8 cellular contexts compared by ENCODE assay signal in genomic region chr12:53626702-53627169, GRCh38. TPM values are rescaled to one million over a fixed set of nuclear protein-coding genes. Genes with fewer than 3 reads are reported as not detected.
DNase-seq lines count a peak whose midpoint lies in the region; ATAC-seq, FAIRE-seq and TF ChIP-seq lines count a peak whose summit lies in the region.

No MANE protein-coding gene starts in this region.

- H3K27me3 ChIP-seq in CD4-positive, alpha-beta memory T cell (ENCODE audit: insufficient read depth, low read length): no peaks in the 10 kb centered on the region
- H3K27me3 ChIP-seq in SJSA1 (replicated peaks): no peaks in the 10 kb centered on the region

- H3K4me1 Mint-ChIP-seq in CD4-positive, alpha-beta memory T cell: peaks cover 31 to 51% (median 41%) of the 10 kb centered on the region in 4 donors
- H3K4me1 Mint-ChIP-seq in stimulated activated memory B cell treated with anti-CD40 and anti-IgM and Interleukin-4, amounts not matched to agents 10 μg/mL and 1 μg/mL and 100 μg/mL, for 72 hours: peaks cover 35% of the 10 kb centered on the region

- POLR2A ChIA-PET in CD4-positive, alpha-beta memory T cell (lab: Charles Lee; ENCODE audit: partially characterized antibody): interaction anchor here (0.6 to 5.9 kb wide), 7 partner anchors 11 to 1806 kb away, joined by 3 to 38 read pairs (median 3); partner anchors contain the start of genes ATP5MC2, SP1 and TARBP2

- no peak for TF ChIP-seq POLR2A in H54 (IDR thresholded peaks at IDR 0.05; ENCODE audit: low read depth, low read length)

- peak; percentile 6 for ATAC-seq in GM19463 (IDR thresholded peaks at IDR 0.05; ENCODE audit: unreplicated experiment)
- ATAC-seq in stimulated activated memory B cell treated with anti-CD40 and anti-IgM and Interleukin-4, amounts not matched to agents 10 μg/mL and 1 μg/mL and 100 μg/mL, for 72 hours: no peak

- H3K36me3 ChIP-seq in CD4-positive, alpha-beta memory T cell (ENCODE audit: insufficient read depth, low read length): no peaks in the 10 kb centered on the region
- H3K36me3 ChIP-seq in SJSA1: no peaks in the 10 kb centered on the region

- H3K27ac ChIP-seq in CD4-positive, alpha-beta memory T cell (ENCODE audit: low read depth, low read length): peak overlapping the region; percentile 83
- no peak overlapping the region for H3K27ac ChIP-seq in SJSA1

- H3K4me3 Mint-ChIP-seq in CD4-positive, alpha-beta memory T cell: peak overlapping the region; percentile 98 to 99 (median 98)
- H3K4me3 Mint-ChIP-seq in stimulated activated memory B cell treated with anti-CD40 and anti-IgM and Interleukin-4, amounts not matched to agents 10 μg/mL and 1 μg/mL and 100 μg/mL, for 72 hours: peak overlapping the region; percentile 96

- peaks cover 0 to 2% (median 0%) of the 10 kb centered on the region in 8 donors for H3K9me3 Mint-ChIP-seq in CD4-positive, alpha-beta memory T cell
- H3K9me3 Mint-ChIP-seq in stimulated activated memory B cell treated with anti-CD40 and anti-IgM and Interleukin-4, amounts not matched to agents 10 μg/mL and 1 μg/mL and 100 μg/mL, for 72 hours: no peaks in the 10 kb centered on the region

- intact Hi-C loops in CD4-positive, alpha-beta memory T cell (cut with micrococcal nuclease): loop anchor here (1.0 kb wide), 4 partner anchors 50 to 620 kb away; partner anchors contain the start of genes ATP5MC2, CALCOCO1, EIF4B and TARBP2

- H3K4me1 ChIP-seq in CD4-positive, alpha-beta memory T cell (ENCODE audit: insufficient read depth, low read length): peaks cover 37% of the 10 kb centered on the region
- peaks cover 18% of the 10 kb centered on the region; the same call in 1 of the 2 replicates for H3K4me1 ChIP-seq in SJSA1 (replicated peaks)

- no peak for FAIRE-seq in H54 (lab: Jason Lieb, UNC)

- peak overlapping the region; percentile 84 to 96 for H3K4me3 ChIP-seq in CD4-positive, alpha-beta memory T cell (ENCODE audit: low read length in 2 of 2)
- peak overlapping the region; percentile 57 for H3K4me3 ChIP-seq in SJSA1
- peak overlapping the region; percentile 85 to 99 for H3K4me3 ChIP-seq in foreskin fibroblast (ENCODE audit: low read depth in 1 of 2, low read length in 2 of 2)

- H3K27me3 Mint-ChIP-seq in CD4-positive, alpha-beta memory T cell: no peaks in the 10 kb centered on the region
- no peaks in the 10 kb centered on the region for H3K27me3 Mint-ChIP-seq in stimulated activated memory B cell treated with anti-CD40 and anti-IgM and Interleukin-4, amounts not matched to agents 10 μg/mL and 1 μg/mL and 100 μg/mL, for 72 hours

- H3K27ac Mint-ChIP-seq in CD4-positive, alpha-beta memory T cell: peak overlapping the region; percentile 89 to 99 (median 98)
- peak overlapping the region; percentile 90 for H3K27ac Mint-ChIP-seq in stimulated activated memory B cell treated with anti-CD40 and anti-IgM and Interleukin-4, amounts not matched to agents 10 μg/mL and 1 μg/mL and 100 μg/mL, for 72 hours

- H3K9me3 ChIP-seq in CD4-positive, alpha-beta memory T cell (ENCODE audit: control insufficient read depth in 1 of 2, low read length in 2 of 2): no peaks in the 10 kb centered on the region
- no peaks in the 10 kb centered on the region; the same call in 1 of the 2 replicates for H3K9me3 ChIP-seq in SJSA1 (replicated peaks)

- no peak for DNase-seq in CD4-positive, alpha-beta memory T cell
- DNase-seq in SJSA1 (ENCODE audit: low read depth in 1 of 2, low spot score in 2 of 2): no peak
- no peak for DNase-seq in foreskin fibroblast
- no peak for DNase-seq in iPS-NIHi11 (ENCODE audit: low spot score)
- DNase-seq in RPMI8226: no peak
- DNase-seq in H54 (ENCODE audit: insufficient read length, low spot score): no peak

- no peak for TF ChIP-seq CTCF in foreskin fibroblast (IDR thresholded peaks at IDR 0.05; ENCODE audit: low read depth, low read length)

- peaks cover 0 to 13% of the 10 kb centered on the region in 2 donors for H3K36me3 Mint-ChIP-seq in CD4-positive, alpha-beta memory T cell
- H3K36me3 Mint-ChIP-seq in stimulated activated memory B cell treated with anti-CD40 and anti-IgM and Interleukin-4, amounts not matched to agents 10 μg/mL and 1 μg/mL and 100 μg/mL, for 72 hours: no peaks in the 10 kb centered on the region

- CTCF ChIA-PET in CD4-positive, alpha-beta memory T cell (lab: Charles Lee; ENCODE audit: partially characterized antibody): interaction anchor here (0.9 to 2.2 kb wide), 4 partner anchors 11 to 120 kb away, joined by 3 to 13 read pairs (median 4); partner anchors contain the start of gene ATP5MC2

RNA-seq across cellular contexts. Expression of gene ATF7, which starts 0.6 kb away (rescaled TPM):
- total RNA-seq in CD4-positive, alpha-beta memory T cell: 10 to 100 TPM; 26.8 to 35.8 TPM
- polyA plus RNA-seq in CD4-positive, alpha-beta memory T cell: 10 to 100 TPM; 16.3 to 16.4 TPM
- total RNA-seq in SJSA1 (2014; rRNA removed; shearing (Covaris generic)): 8.3 and 33.6 TPM in 2 replicates

RNA-seq across cellular contexts. Expression of gene ATP5MC2, which starts 49.1 kb away (rescaled TPM):
- 100 to 1,000 TPM; 238 to 246 TPM for total RNA-seq in CD4-positive, alpha-beta memory T cell
- 100 to 1,000 TPM; 519 to 581 TPM for polyA plus RNA-seq in CD4-positive, alpha-beta memory T cell
- 273 and 358 TPM in 2 replicates for total RNA-seq in SJSA1 (2014; rRNA removed; shearing (Covaris generic))
